In genomic region chr15:77493324-77493907, GRCh38 we compare ENCODE assay signal across 10 cellular contexts.
A peak's percentile ranks its signal among the peaks of the same experiment; 100 is the strongest.
DNase-seq lines count a peak whose midpoint lies in the region; ATAC-seq, FAIRE-seq and TF ChIP-seq lines count a peak whose summit lies in the region.
"Had no signal": no experiment of that assay in that cellular context is flagged by ENCODE, and none has a peak within 500 bp of the region (broad histone marks: within the 10 kb centered on the region; RNA-seq: fewer than 3 reads in every experiment).

No MANE protein-coding gene starts in this region.

- no peaks in the 10 kb centered on the region for H3K79me2 ChIP-seq in endothelial cell of umbilical vein (ENCODE audit: control insufficient read depth, insufficient read depth, low read length)

- FAIRE-seq in endothelial cell of umbilical vein (lab: Jason Lieb, UNC) = no peak

- peaks cover 0 to 7% (median 0%) of the 10 kb centered on the region in 11 experiments; a peak in 5 of 22 replicates for H4K20me1 ChIP-seq in BLaER1 treated with 17β-estradiol and CSF1 and Interleukin-3, amounts not matched to agents 10 nM and 100 nM
- H4K20me1 ChIP-seq in endothelial cell of umbilical vein (replicated peaks; ENCODE audit: control insufficient read depth, extremely low read depth, insufficient read depth, low read length) = no peaks in the 10 kb centered on the region

- H3K4me3 ChIP-seq in BLaER1 treated with 17β-estradiol and CSF1 and Interleukin-3, amounts not matched to agents 10 nM and 100 nM = no peak overlapping the region
- H3K4me3 ChIP-seq in endothelial cell of umbilical vein (replicated peaks in 1 of 3; ENCODE audit: insufficient read depth in 1 of 3, low read depth in 1 of 3, low read length in 3 of 3) = no peak overlapping the region
- no peak overlapping the region for H3K4me3 ChIP-seq in ascending aorta
- H3K4me3 ChIP-seq: MG63 had no signal

- H2AFZ ChIP-seq in endothelial cell of umbilical vein (ENCODE audit: low read depth, low read length) = peak overlapping the region; percentile 13

- H3K36me3 ChIP-seq in BLaER1 treated with 17β-estradiol and CSF1 and Interleukin-3, amounts not matched to agents 10 nM and 100 nM = peaks cover 0 to 30% (median 2%) of the 10 kb centered on the region in 11 experiments; a peak in 3 of 22 replicates
- H3K36me3 ChIP-seq in endothelial cell of umbilical vein (ENCODE audit: control insufficient read depth in 2 of 2, extremely low read depth in 1 of 2, insufficient read depth in 2 of 2, low read length in 2 of 2) = no peaks in the 10 kb centered on the region
- no peaks in the 10 kb centered on the region for H3K36me3 ChIP-seq in ascending aorta
- H3K36me3 ChIP-seq: MG63 had no signal

- POLR2A ChIA-PET in endothelial cell of umbilical vein (lab: Charles Lee) = no interaction called here

- peak; percentile 51 for ATAC-seq in GM19463 (IDR thresholded peaks at IDR 0.05; ENCODE audit: unreplicated experiment)
- ATAC-seq in GM18907 (IDR thresholded peaks at IDR 0.05; ENCODE audit: unreplicated experiment) = no peak
- no peak for ATAC-seq in HG02970 (IDR thresholded peaks at IDR 0.05; ENCODE audit: low FRiP score, unreplicated experiment)
- no peak for ATAC-seq in left lobe of liver
- ATAC-seq: HCT116 had no signal

- no peaks in the 10 kb centered on the region for H3K9me1 ChIP-seq in endothelial cell of umbilical vein (replicated peaks; ENCODE audit: control insufficient read depth, extremely low read depth, insufficient read depth, low read length)

- H3K27ac ChIP-seq in BLaER1 treated with 17β-estradiol and CSF1 and Interleukin-3, amounts not matched to agents 10 nM and 100 nM = peak overlapping the region in 8 of 11 experiments; percentile 3 to 65 (median 31); a peak in 10 of 22 replicates
- H3K27ac ChIP-seq in endothelial cell of umbilical vein (ENCODE audit: insufficient read depth, low read depth, low read length) (peak overlapping the region; percentile 22), ascending aorta (peak overlapping the region in 1 of 2 donors; percentile 7)

- H3K9me3 ChIP-seq in BLaER1 treated with 17β-estradiol and CSF1 and Interleukin-3, amounts not matched to agents 10 nM and 100 nM (replicated peaks in 1 of 11) = no peaks in the 10 kb centered on the region
- H3K9me3 ChIP-seq in endothelial cell of umbilical vein (replicated peaks; ENCODE audit: control insufficient read depth, insufficient read depth, low read length) (no peaks in the 10 kb centered on the region), ascending aorta (no peaks in the 10 kb centered on the region)
- H3K9me3 ChIP-seq: MG63 had no signal

- BruUV-seq in endothelial cell of umbilical vein (replicated peaks; lab: Mats Ljungman, UMichigan) = no TSS peak

- no peak for TF ChIP-seq CTCF in endothelial cell of umbilical vein (IDR thresholded peaks at IDR 0.05; ENCODE audit: extremely low read depth in 1 of 2, insufficient read depth in 1 of 2, low read depth in 1 of 2, low read length in 2 of 2)
- TF ChIP-seq CTCF in ascending aorta (IDR thresholded peaks at IDR 0.05) = no peak

- no peak for TF ChIP-seq POLR2A in endothelial cell of umbilical vein (IDR thresholded peaks at IDR 0.05; ENCODE audit: low read depth, low read length)

- dilution Hi-C loops in endothelial cell of umbilical vein (cut with MboI; ENCODE audit: extremely low pct_ligation_motif_present, low sequenced_read_pairs) = no loop called here

- DNase-seq in RPMI7951 (ENCODE audit: low read depth) (peak; percentile 43), endothelial cell of umbilical vein (ENCODE audit: low read depth, low spot score) (peak; percentile 19), ascending aorta (ENCODE audit: low spot score in 2 of 2) (no peak), left lobe of liver (ENCODE audit: low spot score) (no peak)
- DNase-seq: MG63 had no signal

- H3K4me2 ChIP-seq in BLaER1 treated with 17β-estradiol and CSF1 and Interleukin-3, amounts not matched to agents 10 nM and 100 nM = peak overlapping the region; percentile 42 to 82 (median 72)
- peak overlapping the region; percentile 23 for H3K4me2 ChIP-seq in endothelial cell of umbilical vein (ENCODE audit: insufficient read depth, low read length)

- no peak overlapping the region; a peak in 1 of 22 replicates for H3K9ac ChIP-seq in BLaER1 treated with 17β-estradiol and CSF1 and Interleukin-3, amounts not matched to agents 10 nM and 100 nM
- no peak overlapping the region for H3K9ac ChIP-seq in endothelial cell of umbilical vein (replicated peaks; ENCODE audit: extremely low read depth, insufficient read depth, low read length)

- H3K27me3 ChIP-seq in BLaER1 treated with 17β-estradiol and CSF1 and Interleukin-3, amounts not matched to agents 10 nM and 100 nM = no peaks in the 10 kb centered on the region
- H3K27me3 ChIP-seq in endothelial cell of umbilical vein (ENCODE audit: control insufficient read depth in 2 of 2, insufficient read depth in 2 of 2, low read length in 2 of 2) (no peaks in the 10 kb centered on the region), ascending aorta (no peaks in the 10 kb centered on the region)
- H3K27me3 ChIP-seq: MG63 had no signal

- peaks cover 42 to 59% (median 49%) of the 10 kb centered on the region in 10 experiments for H3K4me1 ChIP-seq in BLaER1 treated with 17β-estradiol and CSF1 and Interleukin-3, amounts not matched to agents 10 nM and 100 nM
- peaks cover 53% of the 10 kb centered on the region for H3K4me1 ChIP-seq in endothelial cell of umbilical vein (ENCODE audit: control insufficient read depth, extremely low read depth, insufficient read depth, low read length)
- peaks cover 5 to 25% of the 10 kb centered on the region in 2 donors for H3K4me1 ChIP-seq in ascending aorta

- CTCF ChIA-PET in endothelial cell of umbilical vein (lab: Charles Lee) = interaction anchor here (1.0 to 2.7 kb wide), 5 partner anchors 35 to 78 kb away, joined by 3 to 14 read pairs (median 5); partner anchors contain the start of genes HMG20A and PEAK1

- intact Hi-C loops in endothelial cell of umbilical vein (cut with micrococcal nuclease) (no loop called here), ascending aorta (cut with DNase I) (no loop called here)

TF ChIP-seq in endothelial cell of umbilical vein, 7 proteins besides CTCF, POLR2A, EP300 and RAD21:
- TF ChIP-seq FOS (IDR thresholded peaks at IDR 0.05; ENCODE audit: borderline replicate concordance, insufficient read depth, low read length) (no peak), MYC (IDR thresholded peaks at IDR 0.05; ENCODE audit: low read depth, low read length) (no peak), POLR2AphosphoS5 (IDR thresholded peaks at IDR 0.05; ENCODE audit: insufficient read depth, low read depth, low read length) (no peak), GATA2 (IDR thresholded peaks at IDR 0.05; ENCODE audit: insufficient read depth, insufficient read length, low read depth, low read length) (peak; percentile 46), MAX (IDR thresholded peaks at IDR 0.05; ENCODE audit: insufficient read depth, insufficient read length) (no peak)

Comparison
In these comparisons a context has a peak if more than half of its experiments do, and no peak if none do; other contexts are left out.
1. DNase-seq: peak in RPMI7951 (single experiment) and endothelial cell of umbilical vein (single experiment); none in ascending aorta (0 of 2) and left lobe of liver (single experiment).